14 cellular contexts compared by ENCODE assay signal in the genomic region with DNA sequence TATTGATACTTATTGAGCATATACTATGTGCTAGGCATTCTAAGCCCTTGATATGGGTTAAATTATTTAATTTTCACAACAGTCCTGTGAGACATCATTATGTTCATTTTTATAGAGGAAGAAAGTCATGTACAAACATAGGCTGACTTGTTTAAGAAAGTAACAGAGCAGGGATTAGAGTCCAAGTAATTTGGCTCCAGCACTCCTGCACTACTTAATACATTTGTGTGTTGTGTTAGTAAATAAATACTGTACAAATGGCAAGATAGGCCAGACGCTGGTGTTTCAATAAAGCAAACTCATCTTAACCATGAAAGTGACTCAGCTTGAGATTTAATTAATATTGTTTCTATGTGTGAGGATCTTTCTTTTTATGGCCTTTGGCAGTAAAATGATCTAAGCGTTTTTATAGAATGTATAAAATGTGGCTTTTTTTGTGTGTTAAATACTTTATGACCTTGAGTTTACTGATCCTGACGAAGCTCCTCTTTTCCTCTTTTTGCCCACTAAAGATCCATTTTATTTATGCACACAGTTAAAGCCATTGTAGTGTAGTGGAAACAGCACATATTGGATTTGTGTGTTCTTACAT.
"Had no signal": no experiment of that assay in that cellular context is flagged by ENCODE, and none has a peak within 500 bp of the region (broad histone marks: within the 10 kb centered on the region; RNA-seq: fewer than 3 reads in every experiment).

No MANE protein-coding gene starts in this region.

- ATAC-seq: activated T-cell treated with anti-CD3 and anti-CD28 coated beads, Interleukin-2, amount 50 U/mL, for 4 hours had no signal

- H3K4me1 Mint-ChIP-seq: memory B cell had no signal

- H3K27me3 ChIP-seq: colonic mucosa, thyroid gland, vagina had no signal

- H3K4me3 ChIP-seq: colonic mucosa, thyroid gland, vagina had no signal

- H3K36me3 ChIP-seq: colonic mucosa, thyroid gland, vagina had no signal

- H3K9me3 ChIP-seq: colonic mucosa, thyroid gland, vagina had no signal

- H3K9me3 Mint-ChIP-seq: activated CD4-positive, alpha-beta memory T cell treated with anti-CD3 and anti-CD28 coated beads for 36 hours; activated T-cell treated with anti-CD3 and anti-CD28 coated beads, Interleukin-2, amount 50 U/mL, for 4 hours; memory B cell; nephron had no signal

- FAIRE-seq: endothelial cell of umbilical vein had no signal

- H3K4me3 Mint-ChIP-seq: activated CD4-positive, alpha-beta memory T cell treated with anti-CD3 and anti-CD28 coated beads for 36 hours; activated naive CD8-positive, alpha-beta T cell treated with anti-CD3 and anti-CD28 coated beads for 36 hours; activated T-cell treated with anti-CD3 and anti-CD28 coated beads, Interleukin-2, amount 50 U/mL, for 4 hours; memory B cell; nephron had no signal

- H3K27ac Mint-ChIP-seq: activated CD4-positive, alpha-beta memory T cell treated with anti-CD3 and anti-CD28 coated beads for 36 hours; activated naive CD8-positive, alpha-beta T cell treated with anti-CD3 and anti-CD28 coated beads for 36 hours; memory B cell; nephron had no signal

- DNase-seq: activated CD4-positive, alpha-beta memory T cell treated with anti-CD3 and anti-CD28 coated beads for 36 hours; activated gamma-delta T cell; activated naive CD8-positive, alpha-beta T cell treated with anti-CD3 and anti-CD28 coated beads for 36 hours; activated T-cell treated with anti-CD3 and anti-CD28 coated beads, Interleukin-2, amount 50 U/mL, for 4 hours; aorta; colonic mucosa; effector CD4-positive, alpha-beta T cell; stimulated activated CD4-positive, alpha-beta T cell treated with anti-CD3 and anti-CD28 coated beads, Interleukin-4, amount 100 ng/mL, for 4 hours; T-helper 9 cell; thyroid gland had no signal

- H3K27me3 Mint-ChIP-seq: activated CD4-positive, alpha-beta memory T cell treated with anti-CD3 and anti-CD28 coated beads for 36 hours; activated naive CD8-positive, alpha-beta T cell treated with anti-CD3 and anti-CD28 coated beads for 36 hours; memory B cell had no signal

- H3K4me1 ChIP-seq: colonic mucosa, thyroid gland had no signal

- H3K27ac ChIP-seq: colonic mucosa, thyroid gland, vagina had no signal
